34 cellular contexts compared by ENCODE assay signal in genomic region chr20:949717-950116, GRCh38. TPM values are rescaled to one million over a fixed set of nuclear protein-coding genes. Genes with fewer than 3 reads are reported as not detected.
"Had no signal": no experiment of that assay in that cellular context is flagged by ENCODE, and none has a peak within 500 bp of the region (broad histone marks: within the 10 kb centered on the region; RNA-seq: fewer than 3 reads in every experiment).

No MANE protein-coding gene starts in this region.

- H3K36me3 Mint-ChIP-seq: naive thymus-derived CD4-positive, alpha-beta T cell; natural killer cell treated with Interleukin-12 subunit alpha and Interleukin-12 subunit beta and Interleukin-15 and Interleukin-18, amount 100 ng/mL, for 72 hours; stimulated activated naive B cell treated with anti-CD40 and anti-IgM and Interleukin-4, amounts not matched to agents 10 μg/mL and 1 μg/mL and 100 μg/mL, for 72 hours had no signal

- H3K9me3 Mint-ChIP-seq: naive thymus-derived CD4-positive, alpha-beta T cell; natural killer cell treated with Interleukin-12 subunit alpha and Interleukin-12 subunit beta and Interleukin-15 and Interleukin-18, amount 100 ng/mL, for 72 hours; stimulated activated naive B cell treated with anti-CD40 and anti-IgM and Interleukin-4, amounts not matched to agents 10 μg/mL and 1 μg/mL and 100 μg/mL, for 72 hours; stimulated activated naive CD8-positive, alpha-beta T cell treated with anti-CD3 and anti-CD28 coated beads, Interleukin-15, Interleukin-2, amounts not matched to agents 100 ng/mL and 50 ng/mL, for 24 hours had no signal

- H3K4me1 Mint-ChIP-seq: stimulated activated naive B cell treated with anti-CD40 and anti-IgM and Interleukin-4, amounts not matched to agents 10 μg/mL and 1 μg/mL and 100 μg/mL, for 72 hours had no signal

- ATAC-seq: heart right ventricle; left cardiac atrium; left lung; mucosa of descending colon; naive thymus-derived CD4-positive, alpha-beta T cell; natural killer cell treated with Interleukin-12 subunit alpha and Interleukin-12 subunit beta and Interleukin-15 and Interleukin-18, amount 100 ng/mL, for 72 hours; right lobe of liver; stimulated activated naive B cell treated with anti-CD40 and anti-IgM and Interleukin-4, amounts not matched to agents 10 μg/mL and 1 μg/mL and 100 μg/mL, for 72 hours; upper lobe of right lung had no signal

- H3K4me1 ChIP-seq: heart right ventricle, left lung, right atrium auricular region, right lobe of liver, suprapubic skin, upper lobe of right lung had no signal

- H3K4me3 Mint-ChIP-seq: naive thymus-derived CD4-positive, alpha-beta T cell; natural killer cell treated with Interleukin-12 subunit alpha and Interleukin-12 subunit beta and Interleukin-15 and Interleukin-18, amount 100 ng/mL, for 72 hours; stimulated activated naive B cell treated with anti-CD40 and anti-IgM and Interleukin-4, amounts not matched to agents 10 μg/mL and 1 μg/mL and 100 μg/mL, for 72 hours; stimulated activated naive CD8-positive, alpha-beta T cell treated with anti-CD3 and anti-CD28 coated beads, Interleukin-15, Interleukin-2, amounts not matched to agents 100 ng/mL and 50 ng/mL, for 24 hours had no signal

- H3K9ac ChIP-seq: parathyroid adenoma had no signal

- H3K4me3 ChIP-seq: heart right ventricle, hepatocyte, left lung, lung, mucosa of descending colon, right atrium auricular region, right lobe of liver, smooth muscle cell, suprapubic skin, thoracic aorta, tibial artery, upper lobe of right lung had no signal

- DNase-seq: heart right ventricle; kidney glomerular epithelial cell; left cardiac atrium; left lung; mesendoderm; midbrain; mucosa of descending colon; naive thymus-derived CD4-positive, alpha-beta T cell; nucleus accumbens; stimulated activated CD4-positive, alpha-beta T cell treated with anti-CD3 and anti-CD28 coated beads, Interleukin-12 subunit alpha, Interleukin-12 subunit beta, amount 100 ng/mL, for 4 hours; stimulated activated CD4-positive, alpha-beta T cell treated with anti-CD3 and anti-CD28 coated beads, Interleukin-15, amount 100 ng/mL, for 24 hours; stimulated activated CD4-positive, alpha-beta T cell treated with anti-CD3 and anti-CD28 coated beads, Interleukin-2, amount 100 ng/mL, for 24 hours; stimulated activated CD4-positive, alpha-beta T cell treated with anti-CD3 and anti-CD28 coated beads, Interleukin-4, amount 100 ng/mL, for 1 hour; stimulated activated naive B cell treated with anti-CD40 and anti-IgM and Interleukin-4, amounts not matched to agents 10 μg/mL and 1 μg/mL and 100 μg/mL, for 72 hours; upper lobe of right lung had no signal

- H3K36me3 ChIP-seq: heart right ventricle, left lung, right atrium auricular region, right lobe of liver, suprapubic skin, thoracic aorta, tibial artery, upper lobe of right lung had no signal

- H3K4me2 ChIP-seq: hepatocyte, smooth muscle cell had no signal

- H3K27me3 ChIP-seq: right atrium auricular region, right lobe of liver, upper lobe of right lung had no signal

- H2AFZ ChIP-seq: hepatocyte, parathyroid adenoma had no signal

- H3K9me3 ChIP-seq: heart right ventricle, left lung, mucosa of descending colon, right atrium auricular region, right lobe of liver, suprapubic skin, thoracic aorta, tibial artery, upper lobe of right lung had no signal

- H3K27ac ChIP-seq: heart right ventricle, hepatocyte, left lung, parathyroid adenoma, right atrium auricular region, right lobe of liver, suprapubic skin, thoracic aorta, tibial artery, upper lobe of right lung had no signal

- H3K27ac Mint-ChIP-seq: natural killer cell treated with Interleukin-12 subunit alpha and Interleukin-12 subunit beta and Interleukin-15 and Interleukin-18, amount 100 ng/mL, for 72 hours; progenitor cell of endocrine pancreas; stimulated activated naive B cell treated with anti-CD40 and anti-IgM and Interleukin-4, amounts not matched to agents 10 μg/mL and 1 μg/mL and 100 μg/mL, for 72 hours; stimulated activated naive CD8-positive, alpha-beta T cell treated with anti-CD3 and anti-CD28 coated beads, Interleukin-15, Interleukin-2, amounts not matched to agents 100 ng/mL and 50 ng/mL, for 24 hours had no signal

RNA-seq across cellular contexts. Expression of gene ANGPT4, which starts 33.6 kb away (rescaled TPM):
- total RNA-seq: hepatocyte; myocyte; naive thymus-derived CD4-positive, alpha-beta T cell; natural killer cell treated with Interleukin-12 subunit alpha and Interleukin-12 subunit beta and Interleukin-15 and Interleukin-18, amount 100 ng/mL, for 72 hours; progenitor cell of endocrine pancreas; pulmonary artery endothelial cell; renal cortical epithelial cell; smooth muscle cell had no signal
- polyA plus RNA-seq: hepatocyte; keratinocyte; naive thymus-derived CD4-positive, alpha-beta T cell; neural cell had no signal

RNA-seq across cellular contexts. Expression of gene RSPO4, which starts 52.4 kb away (rescaled TPM):
- total RNA-seq: myocyte, osteoblast, pulmonary artery endothelial cell, skeletal muscle tissue, thoracic aorta had no signal
- polyA plus RNA-seq: keratinocyte; naive thymus-derived CD4-positive, alpha-beta T cell had no signal
